11 cellular contexts compared by ENCODE assay signal in the genomic region with DNA sequence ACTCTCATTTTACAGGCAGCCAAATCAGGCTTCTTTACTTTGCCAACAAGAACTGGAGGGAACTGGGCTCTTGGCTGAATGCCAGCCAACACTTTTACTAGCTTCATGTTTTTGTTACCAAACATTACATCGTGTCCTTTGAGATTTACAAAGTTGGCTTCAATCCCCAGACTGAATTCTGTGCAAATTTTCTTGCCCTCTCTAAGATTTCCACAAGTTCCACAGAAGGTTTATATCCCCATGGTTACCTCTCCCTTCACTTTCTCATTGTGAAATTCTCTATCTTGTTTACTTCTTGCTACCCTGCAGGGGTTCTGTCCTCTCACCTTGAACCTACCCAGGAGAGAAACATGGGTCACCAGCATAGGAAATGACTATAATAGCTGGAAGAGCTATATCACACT. TPM values are rescaled to one million over a fixed set of nuclear protein-coding genes. Genes with fewer than 3 reads are reported as not detected.
A peak's percentile ranks its signal among the peaks of the same experiment; 100 is the strongest.
DNase-seq lines count a peak whose midpoint lies in the region; ATAC-seq and TF ChIP-seq lines count a peak whose summit lies in the region.
"Had no signal": no experiment of that assay in that cellular context is flagged by ENCODE, and none has a peak within 500 bp of the region (broad histone marks: within the 10 kb centered on the region; RNA-seq: fewer than 3 reads in every experiment).

No MANE protein-coding gene starts in this region.

- H3K9me3 ChIP-seq in skeletal muscle satellite cell (replicated peaks; ENCODE audit: low read length) = no peaks in the 10 kb centered on the region
- H3K9me3 ChIP-seq: SJCRH30 had no signal

- in situ Hi-C loops in astrocyte of the cerebellum (cut with HindIII; ENCODE audit: low sequenced_read_pairs) = no loop called here

- no peak overlapping the region for H3K4me3 ChIP-seq in astrocyte of the cerebellum (ENCODE audit: low read depth, low read length)
- no peak overlapping the region for H3K4me3 ChIP-seq in skeletal muscle satellite cell (ENCODE audit: low read length)
- H3K4me3 ChIP-seq: SJCRH30 had no signal

- peaks cover 29% of the 10 kb centered on the region for H3K4me1 ChIP-seq in skeletal muscle satellite cell (ENCODE audit: control insufficient read depth, insufficient read depth, low read length)
- H3K4me1 ChIP-seq: SJCRH30 had no signal

- H3K9ac ChIP-seq in skeletal muscle satellite cell (ENCODE audit: low read depth, low read length) = peak overlapping the region; percentile 40

- no peak for ATAC-seq in GM18867 (IDR thresholded peaks at IDR 0.05; ENCODE audit: unreplicated experiment)
- no peak for ATAC-seq in HG03095 (IDR thresholded peaks at IDR 0.05; ENCODE audit: unreplicated experiment)

- peak overlapping the region; percentile 60 for H3K4me2 ChIP-seq in skeletal muscle satellite cell (ENCODE audit: low read length)

- no peaks in the 10 kb centered on the region for H3K36me3 ChIP-seq in skeletal muscle satellite cell (ENCODE audit: insufficient read depth, low read length)
- H3K36me3 ChIP-seq: SJCRH30 had no signal

- no peaks in the 10 kb centered on the region for H3K27me3 ChIP-seq in skeletal muscle satellite cell (ENCODE audit: control insufficient read depth, insufficient read depth, low read length)
- H3K27me3 ChIP-seq: SJCRH30 had no signal

- TF ChIP-seq CTCF in astrocyte of the cerebellum (IDR thresholded peaks at IDR 0.05; ENCODE audit: low read depth, low read length, missing control alignments) = no peak

- DNase-seq in HuH-7 (ENCODE audit: low spot score) (peak; percentile 18), astrocyte of the cerebellum (ENCODE audit: low read depth) (peak; percentile 54), inferior parietal cortex (ENCODE audit: extremely low spot score) (peak; percentile 75), COLO829 (ENCODE audit: low spot score) (no peak), epidermal melanocyte (ENCODE audit: insufficient read length, low spot score) (no peak)
- DNase-seq: activated T-cell treated with anti-CD3 and anti-CD28 coated beads, Interleukin-2, amount 50 U/mL, for 1 hour; foreskin melanocyte had no signal

RNA-seq across cellular contexts. Expression of a gene that starts 37.6 kb away (rescaled TPM):
- total RNA-seq in skeletal muscle satellite cell (2012; rRNA removed) = 14.0 and 16.7 TPM in 2 replicates

Comparison
In these comparisons a context has a peak if more than half of its experiments do, and no peak if none do; other contexts are left out.
1. DNase-seq: peak in HuH-7 (single experiment), astrocyte of the cerebellum (single experiment) and inferior parietal cortex (single experiment); none in COLO829 (single experiment) and epidermal melanocyte (single experiment).